ENCODE assay signal across 30 cellular contexts in genomic region chr6:133903855-133904254, GRCh38. TPM values are rescaled to one million over a fixed set of nuclear protein-coding genes. Genes with fewer than 3 reads are reported as not detected.
"Had no signal": no experiment of that assay in that cellular context is flagged by ENCODE, and none has a peak within 500 bp of the region (broad histone marks: within the 10 kb centered on the region; RNA-seq: fewer than 3 reads in every experiment).

No MANE protein-coding gene starts in this region.

- DNase-seq: natural killer cell; occipital lobe; ovary; posterior cingulate gyrus; psoas muscle; right cardiac atrium; stimulated activated CD4-positive, alpha-beta T cell treated with anti-CD3 and anti-CD28 coated beads, Interleukin-15, amount 100 ng/mL, for 24 hours; stimulated activated CD4-positive, alpha-beta T cell treated with anti-CD3 and anti-CD28 coated beads, Interleukin-2, amount 100 ng/mL, for 24 hours; stimulated activated CD4-positive, alpha-beta T cell treated with anti-CD3 and anti-CD28 coated beads, Interleukin-2, amount 100 ng/mL, for 48 hours; stimulated activated CD4-positive, alpha-beta T cell treated with anti-CD3 and anti-CD28 coated beads, Interleukin-4, amount 100 ng/mL, for 24 hours; stimulated activated naive B cell treated with anti-CD40 and anti-IgM and Interleukin-4, amounts not matched to agents 10 μg/mL and 1 μg/mL and 100 μg/mL, for 72 hours; stimulated activated naive CD4-positive, alpha-beta T cell treated with Interleukin-2 at 50 U/mL for 16 hours; stomach; thyroid gland; trophoblast cell; upper lobe of left lung had no signal

- H3K27me3 ChIP-seq: ovary, upper lobe of left lung, vagina had no signal

- FAIRE-seq: urothelium cell line had no signal

- H3K4me3 ChIP-seq: neural progenitor cell, ovary, psoas muscle, skin epidermis, stomach, thoracic aorta, thyroid gland, tibial nerve, upper lobe of left lung, vagina had no signal

- H3K4me2 ChIP-seq: neural progenitor cell had no signal

- H3K9me3 ChIP-seq: ovary, psoas muscle, stomach, thoracic aorta, thyroid gland, tibial nerve, upper lobe of left lung, vagina had no signal

- H3K9ac ChIP-seq: neural progenitor cell, parathyroid adenoma had no signal

- H2AFZ ChIP-seq: neural progenitor cell, parathyroid adenoma had no signal

- H3K27ac ChIP-seq: neural progenitor cell, ovary, parathyroid adenoma, psoas muscle, skin epidermis, stomach, thoracic aorta, thyroid gland, tibial nerve, upper lobe of left lung, vagina had no signal

- H3K79me2 ChIP-seq: parathyroid adenoma had no signal

- ATAC-seq: natural killer cell; psoas muscle; right cardiac atrium; sciatic nerve; stimulated activated effector memory CD8-positive, alpha-beta T cell treated with anti-CD3 and anti-CD28 coated beads, Interleukin-12 subunit alpha, Interleukin-12 subunit beta, amount 100 ng/mL, for 72 hours; stimulated activated naive B cell treated with anti-CD40 and anti-IgM and Interleukin-4, amounts not matched to agents 10 μg/mL and 1 μg/mL and 100 μg/mL, for 72 hours had no signal

- H3K36me3 ChIP-seq: neural progenitor cell, ovary, stomach, thoracic aorta, thyroid gland, tibial nerve, upper lobe of left lung, vagina had no signal

- H3K4me1 ChIP-seq: neural progenitor cell, parathyroid adenoma, psoas muscle, stomach, thyroid gland, tibial nerve, upper lobe of left lung, vagina had no signal

RNA-seq across cellular contexts. Expression of gene TCF21, which starts 14.9 kb away (rescaled TPM):
- total RNA-seq: natural killer cell, occipital lobe, osteoblast, progenitor cell of endocrine pancreas, renal cortical epithelial cell, temporal lobe had no signal
- polyA plus RNA-seq: neural cell had no signal
